Comparison of ENCODE assay signal across 16 cellular contexts in genomic region chr10:50419756-50420155, GRCh38.
DNase-seq lines count a peak whose midpoint lies in the region; ATAC-seq, FAIRE-seq and TF ChIP-seq lines count a peak whose summit lies in the region.
"Had no signal": no experiment of that assay in that cellular context is flagged by ENCODE, and none has a peak within 500 bp of the region (broad histone marks: within the 10 kb centered on the region; RNA-seq: fewer than 3 reads in every experiment).

No MANE protein-coding gene starts in this region.

- H3K4me2 ChIP-seq in PC-9: peak overlapping the region; percentile 77

- no peak overlapping the region for H3K4me3 Mint-ChIP-seq in dendritic cell treated with granulocyte-macrophage colony-stimulating factor and Interleukin-4, amounts not matched to agents 40 ng/mL and 50 ng/mL, for 4 days

- no peaks in the 10 kb centered on the region for H3K9me3 ChIP-seq in PC-9 (ENCODE audit: insufficient read depth, low read depth)
- no peaks in the 10 kb centered on the region for H3K9me3 ChIP-seq in Peyer's patch
- H3K9me3 ChIP-seq: HAP-1 had no signal

- H3K27me3 ChIP-seq in PC-9 (ENCODE audit: insufficient read depth, low read depth): no peaks in the 10 kb centered on the region
- H3K27me3 ChIP-seq in Peyer's patch: no peaks in the 10 kb centered on the region

- H3K79me2 ChIP-seq in PC-9 (ENCODE audit: low read depth): peaks cover 51% of the 10 kb centered on the region

- H2AFZ ChIP-seq in PC-9: no peak overlapping the region

- H3K9me3 Mint-ChIP-seq in dendritic cell treated with granulocyte-macrophage colony-stimulating factor and Interleukin-4, amounts not matched to agents 40 ng/mL and 50 ng/mL, for 4 days: no peaks in the 10 kb centered on the region
- H3K9me3 Mint-ChIP-seq: IgD-negative memory B cell had no signal

- ATAC-seq in GM18861 (IDR thresholded peaks at IDR 0.05; ENCODE audit: unreplicated experiment): no peak

- peak overlapping the region; percentile 96; the same call in 1 of the 2 replicates for H3K4me3 ChIP-seq in PC-9
- H3K4me3 ChIP-seq in Peyer's patch: no peak overlapping the region
- H3K4me3 ChIP-seq: HAP-1 had no signal

- CTCF ChIA-PET in PC-9 (lab: Charles Lee): interaction anchor here (0.7 to 2.5 kb wide), 2 partner anchors 52 to 1384 kb away, joined by 5 to 14 read pairs; no protein-coding TSS in a partner anchor

- H3K27me3 Mint-ChIP-seq in dendritic cell treated with granulocyte-macrophage colony-stimulating factor and Interleukin-4, amounts not matched to agents 40 ng/mL and 50 ng/mL, for 4 days: no peaks in the 10 kb centered on the region
- H3K27me3 Mint-ChIP-seq: IgD-negative memory B cell had no signal

- H3K4me1 ChIP-seq in PC-9 (replicated peaks; ENCODE audit: insufficient read depth): peaks cover 37% of the 10 kb centered on the region
- peaks cover 0 to 21% (median 4%) of the 10 kb centered on the region in 4 donors for H3K4me1 ChIP-seq in Peyer's patch

- no peak for DNase-seq in GM18507 (ENCODE audit: extremely low spot score, insufficient read length, low read depth)
- no peak for DNase-seq in PC-9
- DNase-seq in pons (ENCODE audit: low spot score): peak; percentile 56
- DNase-seq in caudate nucleus (lab: John Stamatoyannopoulos, UW): no peak
- DNase-seq in Peyer's patch: no peak
- DNase-seq: Calu3; DMS53; NCI-H187 treated with DMSO at 0.1 percent for 48 hours; NCI-H345; NCI-H526 treated with DMSO at 0.1 percent for 48 hours; NK-92 treated with Interleukin-12 subunit alpha and Interleukin-12 subunit beta, amount 100 ng/mL, for 24 hours had no signal

- intact Hi-C loops in PC-9 (cut with micrococcal nuclease; ENCODE audit: unreplicated experiment): loop anchor here (2.0 to 5.0 kb wide), 4 partner anchors 51 to 143 kb away; no protein-coding TSS in a partner anchor
- intact Hi-C loops in dendritic cell treated with granulocyte-macrophage colony-stimulating factor and Interleukin-4, amounts not matched to agents 40 ng/mL and 50 ng/mL, for 4 days (cut with micrococcal nuclease): loop anchor here (2.0 to 5.0 kb wide), 3 partner anchors 38 to 203 kb away; partner anchors contain the start of gene SGMS1

- peaks cover 20% of the 10 kb centered on the region for H3K36me3 Mint-ChIP-seq in dendritic cell treated with granulocyte-macrophage colony-stimulating factor and Interleukin-4, amounts not matched to agents 40 ng/mL and 50 ng/mL, for 4 days (ENCODE audit: low read depth)

- H3K9me2 ChIP-seq in PC-9 (ENCODE audit: insufficient read depth): no peaks in the 10 kb centered on the region

- H4K20me1 ChIP-seq in PC-9 (ENCODE audit: insufficient read depth): peaks cover 14% of the 10 kb centered on the region; the same call in 1 of the 2 replicates

- peak; percentile 24 for FAIRE-seq in GM18507 (lab: Jason Lieb, UNC)

- H3K27ac Mint-ChIP-seq in dendritic cell treated with granulocyte-macrophage colony-stimulating factor and Interleukin-4, amounts not matched to agents 40 ng/mL and 50 ng/mL, for 4 days: peak overlapping the region; percentile 91

- POLR2A ChIA-PET in PC-9 (lab: Charles Lee; ENCODE audit: unreplicated experiment): no interaction called here

- H3K27ac ChIP-seq in PC-9 (peak overlapping the region; percentile 92; the same call in 1 of the 2 replicates), caudate nucleus (ENCODE audit: low read depth, low read length) (no peak overlapping the region), Peyer's patch (peak overlapping the region in 2 of 4 donors; percentile 46 to 49)
- H3K27ac ChIP-seq: RWPE1 had no signal

- no peak for TF ChIP-seq CTCF in PC-9 (conservative IDR thresholded peaks at IDR 0.05)
- TF ChIP-seq CTCF in Peyer's patch (IDR thresholded peaks at IDR 0.05): no peak

- no TSS peak for BruUV-seq in PC-9 (replicated peaks; lab: Mats Ljungman, UMichigan)

- peaks cover 10% of the 10 kb centered on the region for H3F3A ChIP-seq in PC-9 (ENCODE audit: insufficient read depth, low read depth)

- peaks cover 69% of the 10 kb centered on the region for H3K4me1 Mint-ChIP-seq in dendritic cell treated with granulocyte-macrophage colony-stimulating factor and Interleukin-4, amounts not matched to agents 40 ng/mL and 50 ng/mL, for 4 days (ENCODE audit: low read depth)

- TF ChIP-seq POLR2A in Peyer's patch (IDR thresholded peaks at IDR 0.05): no peak

- H3K36me3 ChIP-seq in PC-9 (ENCODE audit: low read depth) (0 out of 2 replicates have a peak, but pooled peaks cover 16% of the 10 kb centered on the region), Peyer's patch (no peaks in the 10 kb centered on the region)
- H3K36me3 ChIP-seq: HAP-1 had no signal
